ENCODE assay signal across 20 cellular contexts in the genomic region with DNA sequence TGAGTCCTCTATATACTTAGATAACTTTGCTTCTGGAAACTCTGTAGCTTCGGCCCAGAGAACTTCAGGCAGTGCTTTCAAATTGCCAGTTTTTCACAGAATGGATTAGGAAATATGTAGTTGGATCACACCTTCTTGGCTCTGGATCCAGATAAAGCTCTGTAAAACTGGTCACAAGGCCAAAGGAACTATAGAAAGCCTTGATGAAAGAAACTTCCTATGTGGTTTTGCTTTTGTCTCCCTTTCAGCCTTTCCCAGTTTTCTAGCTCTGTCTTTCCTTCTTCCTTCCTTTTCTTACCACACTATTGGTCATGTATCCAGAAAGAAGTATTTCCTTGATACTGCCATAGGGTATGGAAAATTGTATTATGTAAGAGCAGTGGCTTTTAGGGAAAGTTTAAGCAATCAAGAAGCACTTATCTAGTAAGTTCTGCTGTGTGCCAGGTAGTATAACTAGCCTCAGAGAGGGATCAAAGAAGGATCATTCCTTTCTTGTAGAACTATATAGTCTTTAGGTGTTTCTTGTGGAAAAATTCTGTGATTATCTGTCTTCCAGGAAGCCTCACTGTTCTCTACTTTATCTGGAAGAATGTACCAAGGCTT. TPM values are rescaled to one million over a fixed set of nuclear protein-coding genes. Genes with fewer than 3 reads are reported as not detected.
DNase-seq lines count a peak whose midpoint lies in the region; ATAC-seq and TF ChIP-seq lines count a peak whose summit lies in the region.
"Had no signal": no experiment of that assay in that cellular context is flagged by ENCODE, and none has a peak within 500 bp of the region (broad histone marks: within the 10 kb centered on the region; RNA-seq: fewer than 3 reads in every experiment).

No MANE protein-coding gene starts in this region.

- H3K27ac Mint-ChIP-seq in endothelial cell (ENCODE audit: unreplicated experiment), result peak overlapping the region; percentile 83
- H3K27ac Mint-ChIP-seq in naive thymus-derived CD8-positive, alpha-beta T cell, result no peak overlapping the region
- H3K27ac Mint-ChIP-seq: H9 had no signal

- H3K36me3 ChIP-seq in thyroid gland, result no peaks in the 10 kb centered on the region

- WGBS in thyroid gland, 2 donors, result 79 to 81% methylated on average over 1 of the region's 1 CpG

- POLR2A ChIA-PET in naive thymus-derived CD8-positive, alpha-beta T cell (lab: Charles Lee), result no interaction called here

- H3K9me3 Mint-ChIP-seq in endothelial cell (ENCODE audit: unreplicated experiment), result no peaks in the 10 kb centered on the region
- peaks cover 0 to 20% (median 2%) of the 10 kb centered on the region in 9 donors for H3K9me3 Mint-ChIP-seq in naive thymus-derived CD8-positive, alpha-beta T cell
- H3K9me3 Mint-ChIP-seq: H9 had no signal

- no peak overlapping the region for H3K4me3 ChIP-seq in thyroid gland (replicated peaks in 1 of 3)
- H3K4me3 ChIP-seq: A549, GM12878, SJCRH30 had no signal

- no peaks in the 10 kb centered on the region for H3K27me3 ChIP-seq in thyroid gland
- H3K27me3 ChIP-seq: SJCRH30 had no signal

- peaks cover 83% of the 10 kb centered on the region for H3K4me1 Mint-ChIP-seq in endothelial cell (ENCODE audit: unreplicated experiment)
- peaks cover 0 to 3% (median 1%) of the 10 kb centered on the region in 4 donors for H3K4me1 Mint-ChIP-seq in naive thymus-derived CD8-positive, alpha-beta T cell
- H3K4me1 Mint-ChIP-seq: H9 had no signal

- H3K4me3 Mint-ChIP-seq in endothelial cell (ENCODE audit: unreplicated experiment), result no peak overlapping the region
- H3K4me3 Mint-ChIP-seq in naive thymus-derived CD8-positive, alpha-beta T cell, result no peak overlapping the region
- H3K4me3 Mint-ChIP-seq: H9 had no signal

- peak; percentile 80 for ATAC-seq in left lobe of liver
- ATAC-seq in naive thymus-derived CD8-positive, alpha-beta T cell, result no peak
- ATAC-seq: A549, GM12878 had no signal

- intact Hi-C loops in thyroid gland (cut with DNase I), result no loop called here

- no peaks in the 10 kb centered on the region for H3K9me3 ChIP-seq in thyroid gland
- H3K9me3 ChIP-seq: SJCRH30 had no signal

- TF ChIP-seq POLR2A in thyroid gland (IDR thresholded peaks at IDR 0.05), result no peak

- peaks cover 22 to 35% of the 10 kb centered on the region in 2 donors for H3K4me1 ChIP-seq in thyroid gland
- H3K4me1 ChIP-seq: A549 had no signal

- H3K27me3 Mint-ChIP-seq in endothelial cell (ENCODE audit: unreplicated experiment), result peaks cover 4% of the 10 kb centered on the region
- H3K27me3 Mint-ChIP-seq in naive thymus-derived CD8-positive, alpha-beta T cell, result no peaks in the 10 kb centered on the region

- no peaks in the 10 kb centered on the region for H3K36me3 Mint-ChIP-seq in endothelial cell (ENCODE audit: low read depth, unreplicated experiment)
- peaks cover 7 to 53% (median 32%) of the 10 kb centered on the region in 3 donors for H3K36me3 Mint-ChIP-seq in naive thymus-derived CD8-positive, alpha-beta T cell

- TF ChIP-seq CTCF in endothelial cell (IDR thresholded peaks at IDR 0.05; ENCODE audit: unreplicated experiment), result no peak
- no peak for TF ChIP-seq CTCF in thyroid gland (IDR thresholded peaks at IDR 0.05)

- DNase-seq in NCI-H226, result peak; percentile 21
- no peak for DNase-seq in endothelial cell (ENCODE audit: low spot score)
- no peak for DNase-seq in left lobe of liver (ENCODE audit: low spot score)
- DNase-seq in thyroid gland, result no peak
- no peak for DNase-seq in SKM-1 (lab: John Stamatoyannopoulos, UW; ENCODE audit: unreplicated experiment)
- DNase-seq in iPS-NIHi7 (ENCODE audit: extremely low spot score), result no peak
- no peak for DNase-seq in activated CD4-positive, alpha-beta T cell treated with anti-CD3 and anti-CD28 coated beads, Interleukin-2, amount 50 U/mL, for 1 hour
- no peak for DNase-seq in naive thymus-derived CD8-positive, alpha-beta T cell
- DNase-seq: DND-41; H9; NCI-H1417; NCI-H1930; NCI-H2171; NCI-H446 treated with DMSO at 0.1 percent for 48 hours; NK-92 treated with Interleukin-12 subunit alpha and Interleukin-12 subunit beta, amount 100 ng/mL, for 24 hours; SJCRH30 had no signal

- H3K27ac ChIP-seq in thyroid gland, result peak overlapping the region in 2 of 3 donors; percentile 0 to 41
- H3K27ac ChIP-seq: A549, C4-2B, HL-60, SJCRH30 had no signal

RNA-seq across cellular contexts. Expression of gene GPR21, which starts 6.3 kb away (rescaled TPM):
- 1.8 TPM for total RNA-seq in endothelial cell (ENCODE audit: unreplicated experiment)
- total RNA-seq in left lobe of liver, result 0.55 TPM
- total RNA-seq in thyroid gland, result 10 to 100 TPM in 1 of 4 donors, 1 to 10 TPM in 3; 4.0 to 11.8 (median 5.7) TPM
- total RNA-seq in naive thymus-derived CD8-positive, alpha-beta T cell, result under 1 TPM; 0.60 to 0.91 TPM
- not detected for polyA plus RNA-seq in naive thymus-derived CD8-positive, alpha-beta T cell
